8 cellular contexts compared by ENCODE assay signal in genomic region chr2:20071397-20072383, GRCh38. TPM values are rescaled to one million over a fixed set of nuclear protein-coding genes. Genes with fewer than 3 reads are reported as not detected.
A peak's percentile ranks its signal among the peaks of the same experiment; 100 is the strongest.
DNase-seq lines count a peak whose midpoint lies in the region; ATAC-seq, FAIRE-seq and TF ChIP-seq lines count a peak whose summit lies in the region.

No MANE protein-coding gene starts in this region.

- H2BK5ac ChIP-seq in IMR-90 (ENCODE audit: low read depth, low read length, poor library complexity, severe bottlenecking): peak overlapping the region; percentile 95

- WGBS in IMR-90 (ENCODE audit: extremely low coverage in 2 of 2, insufficient read length in 1 of 2), 2 experiments: 45% methylated on average over 2 of the region's 14 CpGs; no CpG with 5 or more reads in 1 of the 2 experiments
- WGBS in thyroid gland, 2 donors: 18 to 29% methylated on average over 14 of the region's 14 CpGs

- H3K27ac ChIP-seq in IMR-90 (ENCODE audit: insufficient read depth, low read length): peak overlapping the region; percentile 99
- peak overlapping the region; percentile 79 to 83 for H3K27ac ChIP-seq in breast epithelium
- H3K27ac ChIP-seq in keratinocyte (ENCODE audit: control insufficient read depth, insufficient read depth, low read length): peak overlapping the region; percentile 85
- peak overlapping the region; percentile 76 to 82 (median 80) for H3K27ac ChIP-seq in thyroid gland

- H3K9me3 ChIP-seq in IMR-90 (ENCODE audit: control insufficient read depth, insufficient read depth, low read length) (peaks cover 7% of the 10 kb centered on the region), breast epithelium (no peaks in the 10 kb centered on the region), keratinocyte (ENCODE audit: control insufficient read depth, low read depth, low read length) (no peaks in the 10 kb centered on the region), thyroid gland (no peaks in the 10 kb centered on the region)

- in situ Hi-C loops in IMR-90 (cut with MboI; ENCODE audit: low sequenced_read_pairs): no loop called here

- peak overlapping the region; percentile 73 to 96 for H4K8ac ChIP-seq in IMR-90 (ENCODE audit: low read depth in 2 of 2, low read length in 2 of 2)

- no TSS peak for BruUV-seq in IMR-90 (replicated peaks; lab: Mats Ljungman, UMichigan)

- CTCF ChIA-PET in IMR-90 (lab: Yijun Ruan, JAX): no interaction called here
- CTCF ChIA-PET in activated CD4-positive, alpha-beta memory T cell treated with anti-CD3 and anti-CD28 coated beads, Interleukin-2, amount 10 ng/mL, durations not matched to agents 7 days and 5 days (lab: Charles Lee): interaction anchor here (1.5 kb wide), 1 partner anchor 56 kb away, joined by 5 read pairs; no protein-coding TSS in a partner anchor

- no peaks in the 10 kb centered on the region for H3K4me1 Mint-ChIP-seq in activated CD4-positive, alpha-beta memory T cell treated with anti-CD3 and anti-CD28 coated beads, Interleukin-2, amount 10 ng/mL, durations not matched to agents 7 days and 5 days

- H3K79me2 ChIP-seq in keratinocyte (ENCODE audit: control insufficient read depth, insufficient read depth, low read length): no peaks in the 10 kb centered on the region

- TF ChIP-seq POLR2A in IMR-90 (IDR thresholded peaks at IDR 0.05; ENCODE audit: low read depth, low read length) (peak; percentile 58), breast epithelium (IDR thresholded peaks at IDR 0.05) (no peak), thyroid gland (IDR thresholded peaks at IDR 0.05) (peak in 1 of 2 donors; percentile 35)

- POLR2A ChIA-PET in IMR-90 (lab: Charles Lee; ENCODE audit: unreplicated experiment): no interaction called here
- POLR2A ChIA-PET in activated CD4-positive, alpha-beta memory T cell treated with anti-CD3 and anti-CD28 coated beads, Interleukin-2, amount 10 ng/mL, durations not matched to agents 7 days and 5 days (lab: Charles Lee): no interaction called here

- peak overlapping the region; percentile 89 for H3K14ac ChIP-seq in IMR-90 (replicated peaks; ENCODE audit: low read depth, low read length)

- no peaks in the 10 kb centered on the region for H3K9me3 Mint-ChIP-seq in activated CD4-positive, alpha-beta memory T cell treated with anti-CD3 and anti-CD28 coated beads, Interleukin-2, amount 10 ng/mL, durations not matched to agents 7 days and 5 days

- peak overlapping the region; percentile 96 for H2BK120ac ChIP-seq in IMR-90 (ENCODE audit: low read depth, low read length)

- H3K4ac ChIP-seq in IMR-90 (ENCODE audit: low read depth, low read length): peak overlapping the region; percentile 88

- intact Hi-C loops in IMR-90 (cut with micrococcal nuclease) (loop anchor here (1.0 kb wide), 1 partner anchor 20 kb away; no protein-coding TSS in a partner anchor), breast epithelium (cut with DNase I; ENCODE audit: low total_unique reads) (no loop called here), thyroid gland (cut with DNase I) (no loop called here)

- TF ChIP-seq RAD21 in IMR-90 (IDR thresholded peaks at IDR 0.05; ENCODE audit: low read length): no peak

- H3K79me1 ChIP-seq in IMR-90 (ENCODE audit: low read depth in 1 of 2, low read length in 2 of 2): no peaks in the 10 kb centered on the region

- H3K36me3 Mint-ChIP-seq in activated CD4-positive, alpha-beta memory T cell treated with anti-CD3 and anti-CD28 coated beads, Interleukin-2, amount 10 ng/mL, durations not matched to agents 7 days and 5 days (ENCODE audit: low read depth): no peaks in the 10 kb centered on the region

- H3K27me3 Mint-ChIP-seq in activated CD4-positive, alpha-beta memory T cell treated with anti-CD3 and anti-CD28 coated beads, Interleukin-2, amount 10 ng/mL, durations not matched to agents 7 days and 5 days: peaks cover 3% of the 10 kb centered on the region

- peaks cover 27% of the 10 kb centered on the region for H3K4me1 ChIP-seq in IMR-90 (ENCODE audit: control insufficient read depth, insufficient read depth, low read length)
- H3K4me1 ChIP-seq in breast epithelium: peaks cover 0 to 5% of the 10 kb centered on the region in 2 donors
- H3K4me1 ChIP-seq in keratinocyte (ENCODE audit: control insufficient read depth, extremely low read depth, insufficient read depth, low read length): peaks cover 44% of the 10 kb centered on the region
- peaks cover 9 to 29% of the 10 kb centered on the region in 2 donors for H3K4me1 ChIP-seq in thyroid gland

- H3K4me3 Mint-ChIP-seq in activated CD4-positive, alpha-beta memory T cell treated with anti-CD3 and anti-CD28 coated beads, Interleukin-2, amount 10 ng/mL, durations not matched to agents 7 days and 5 days: no peak overlapping the region

- H3K36me3 ChIP-seq in IMR-90 (ENCODE audit: control insufficient read depth, insufficient read depth, low read length) (no peaks in the 10 kb centered on the region), breast epithelium (no peaks in the 10 kb centered on the region), keratinocyte (ENCODE audit: control insufficient read depth in 2 of 2, extremely low read depth in 1 of 2, insufficient read depth in 2 of 2, low read length in 2 of 2) (no peaks in the 10 kb centered on the region), thyroid gland (no peaks in the 10 kb centered on the region)

- peak overlapping the region; percentile 95; the same call in 2 of the 3 replicates for H2BK15ac ChIP-seq in IMR-90 (ENCODE audit: low read depth, low read length)

- peak overlapping the region; percentile 15; the same call in 1 of the 2 replicates for H3K23ac ChIP-seq in IMR-90 (ENCODE audit: low read depth, low read length)

- H3K27me3 ChIP-seq in IMR-90 (ENCODE audit: control insufficient read depth, insufficient read depth, low read length): no peaks in the 10 kb centered on the region
- no peaks in the 10 kb centered on the region for H3K27me3 ChIP-seq in breast epithelium
- H3K27me3 ChIP-seq in keratinocyte (ENCODE audit: control insufficient read depth, extremely low read depth, insufficient read depth, low read length): no peaks in the 10 kb centered on the region
- H3K27me3 ChIP-seq in thyroid gland: no peaks in the 10 kb centered on the region

- H4K91ac ChIP-seq in IMR-90 (ENCODE audit: insufficient read depth, low read depth, low read length): peak overlapping the region; percentile 97

- H2AK5ac ChIP-seq in IMR-90 (ENCODE audit: low read depth, low read length): peak overlapping the region; percentile 70

- H3K9ac ChIP-seq in IMR-90 (ENCODE audit: low read depth, low read length) (peak overlapping the region; percentile 90), keratinocyte (ENCODE audit: control insufficient read depth, extremely low read depth, insufficient read depth, low read length) (peak overlapping the region; percentile 49)

- ATAC-seq in IMR-90 (ENCODE audit: low read depth): peak; percentile 65

- H3K4me2 ChIP-seq in IMR-90 (ENCODE audit: low read depth, low read length) (peak overlapping the region; percentile 96), keratinocyte (ENCODE audit: control insufficient read depth, extremely low read depth, insufficient read depth, low read depth, low read length) (peak overlapping the region; percentile 75)

- peak overlapping the region; percentile 99 for H4K5ac ChIP-seq in IMR-90 (ENCODE audit: low read depth, low read length)

- peak; percentile 84 for FAIRE-seq in keratinocyte (lab: Jason Lieb, UNC)
- no peak for FAIRE-seq in frontal cortex (lab: Jason Lieb, UNC)

- peak overlapping the region; percentile 100 for H3K18ac ChIP-seq in IMR-90 (ENCODE audit: low read depth, low read length)

- H3K9me1 ChIP-seq in IMR-90 (ENCODE audit: insufficient read depth, low read length) (peaks cover 3% of the 10 kb centered on the region; the same call in 1 of the 2 replicates), keratinocyte (ENCODE audit: control insufficient read depth, extremely low read depth, insufficient read depth, low read length) (no peaks in the 10 kb centered on the region)

- TF ChIP-seq CTCF in IMR-90 (conservative IDR thresholded peaks at IDR 0.05; ENCODE audit: low read depth, low read length): no peak
- no peak for TF ChIP-seq CTCF in breast epithelium (IDR thresholded peaks at IDR 0.05)
- no peak for TF ChIP-seq CTCF in keratinocyte (optimal IDR thresholded peaks at IDR 0.05 in 1 of 3, IDR thresholded peaks at IDR 0.05 in 1 of 3, conservative IDR thresholded peaks at IDR 0.05 in 1 of 3; ENCODE audit: extremely low read depth in 1 of 3, insufficient read depth in 2 of 3, low read length in 3 of 3)
- TF ChIP-seq CTCF in thyroid gland (IDR thresholded peaks at IDR 0.05): no peak

- peak overlapping the region; percentile 88 for H3K56ac ChIP-seq in IMR-90 (ENCODE audit: extremely low read depth, insufficient read depth, low read length)

- H2AFZ ChIP-seq in IMR-90 (replicated peaks; ENCODE audit: low read length, poor library complexity) (peak overlapping the region; percentile 90), keratinocyte (ENCODE audit: control insufficient read depth, low read length) (peak overlapping the region; percentile 80)

- H3K4me3 ChIP-seq in IMR-90 (ENCODE audit: insufficient read depth, low read depth, low read length): peak overlapping the region; percentile 5
- H3K4me3 ChIP-seq in breast epithelium: peak overlapping the region in 2 of 3 donors; percentile 3 to 16
- no peak overlapping the region for H3K4me3 ChIP-seq in keratinocyte (ENCODE audit: control insufficient read depth in 2 of 3, extremely low read depth in 1 of 3, insufficient read depth in 2 of 3, low read depth in 1 of 3, low read length in 3 of 3)
- peak overlapping the region in 1 of 3 donors; percentile 7 for H3K4me3 ChIP-seq in thyroid gland (replicated peaks in 1 of 3)

- H2AK9ac ChIP-seq in IMR-90 (replicated peaks; ENCODE audit: low read depth, low read length, poor library complexity): peak overlapping the region; percentile 73

- peak; percentile 98 for DNase-seq in IMR-90
- no peak for DNase-seq in breast epithelium (ENCODE audit: low spot score in 2 of 2)
- no peak for DNase-seq in keratinocyte (ENCODE audit: low read depth, low spot score)
- DNase-seq in thyroid gland: peak; percentile 87
- DNase-seq in activated CD4-positive, alpha-beta memory T cell treated with anti-CD3 and anti-CD28 coated beads, Interleukin-2, amount 10 ng/mL, durations not matched to agents 7 days and 5 days: no peak
- DNase-seq in frontal cortex (ENCODE audit: low spot score in 2 of 2): no peak
- no peak for DNase-seq in NK-92 treated with Interleukin-12 subunit alpha and Interleukin-12 subunit beta, amount 100 ng/mL, for 24 hours (lab: John Stamatoyannopoulos, UW)
- DNase-seq in kidney tubule cell (ENCODE audit: low spot score): no peak

- no peak overlapping the region for H3K27ac Mint-ChIP-seq in activated CD4-positive, alpha-beta memory T cell treated with anti-CD3 and anti-CD28 coated beads, Interleukin-2, amount 10 ng/mL, durations not matched to agents 7 days and 5 days

- H4K20me1 ChIP-seq in IMR-90 (ENCODE audit: insufficient read depth, low read length) (peaks cover 4% of the 10 kb centered on the region; the same call in 1 of the 2 replicates), keratinocyte (ENCODE audit: control insufficient read depth, extremely low read depth, insufficient read depth, low read length) (no peaks in the 10 kb centered on the region)

- H2BK20ac ChIP-seq in IMR-90 (ENCODE audit: low read depth, low read length): peak overlapping the region; percentile 78

- dilution Hi-C loops in IMR-90 (cut with HindIII; ENCODE audit: low sequenced_read_pairs, unreplicated experiment) (no loop called here), keratinocyte (cut with MboI; ENCODE audit: extremely low pct_ligation_motif_present, low sequenced_read_pairs) (no loop called here)

RNA-seq across cellular contexts. Expression of gene LAPTM4A, which starts 20.3 kb away (rescaled TPM):
- total RNA-seq in IMR-90 (2012; rRNA removed) (97.7 and 221 TPM in 2 replicates), breast epithelium (100 to 1,000 TPM; 199 to 349 (median 264) TPM), thyroid gland (100 to 1,000 TPM; 159 to 300 (median 187) TPM), frontal cortex (92.9 TPM)
- polyA plus RNA-seq in IMR-90 (2012; rRNA removed) (378 and 401 TPM in 2 replicates), keratinocyte (254 to 509 TPM (median 460 TPM) in 3 replicates)
- 100 and 185 TPM in 2 replicates for polyA plus RNA-seq in IMR-90 (2012; cell fraction: cytosol; rRNA removed)
- polyA plus RNA-seq in IMR-90 (2012; cell fraction: nucleus; rRNA removed; ENCODE audit: low replicate concordance): 33.9 and 158 TPM in 2 replicates
- polyA plus RNA-seq in keratinocyte (2011; ENCODE audit: low read depth): 67.7 TPM
- 226 and 462 TPM in 2 replicates for polyA plus RNA-seq in keratinocyte (2011; cell fraction: cytosol; rRNA removed)
- 737 and 886 TPM in 2 replicates for polyA plus RNA-seq in keratinocyte (2011; cell fraction: nucleus; rRNA removed)
- polyA plus RNA-seq in keratinocyte (2012; ENCODE audit: low replicate concordance): 148 and 245 TPM in 2 replicates
- polyA minus RNA-seq in keratinocyte: 40.9 to 255 TPM (median 189 TPM) in 3 replicates
- 91.5 TPM for polyA minus RNA-seq in keratinocyte (2011; cell fraction: cytosol; rRNA and poly(A)+ RNA removed)
- 165 and 291 TPM in 2 replicates for polyA minus RNA-seq in keratinocyte (2011; cell fraction: nucleus; rRNA and poly(A)+ RNA removed)
- 10 to 100 TPM; 36.1 to 36.7 TPM for total RNA-seq in activated CD4-positive, alpha-beta memory T cell treated with anti-CD3 and anti-CD28 coated beads, Interleukin-2, amount 10 ng/mL, durations not matched to agents 7 days and 5 days

RNA-seq across cellular contexts. Expression of gene MATN3, which starts 59.2 kb away (rescaled TPM):
- total RNA-seq in IMR-90 (2012; rRNA removed) (0.90 and 1.1 TPM in 2 replicates), breast epithelium (1 to 10 TPM; 1.3 to 2.9 (median 2.6) TPM), thyroid gland (1 to 10 TPM in 1 of 4 donors, under 1 TPM in 2, not detected in 1; 0.27 to 2.3 (median 0.33) TPM), frontal cortex (1.6 TPM)
- polyA plus RNA-seq in IMR-90 (2012; rRNA removed) (2.2 and 3.0 TPM in 2 replicates), keratinocyte (0.81 to 2.4 TPM (median 1.4 TPM) in 3 replicates)
- polyA plus RNA-seq in IMR-90 (2012; cell fraction: cytosol; rRNA removed): 2.3 and 2.8 TPM in 2 replicates
- polyA plus RNA-seq in IMR-90 (2012; cell fraction: nucleus; rRNA removed; ENCODE audit: low replicate concordance): 1.1 and 1.9 TPM in 2 replicates
- not detected for polyA plus RNA-seq in keratinocyte (2011; ENCODE audit: low read depth)
- 0.51 and 0.56 TPM in 2 replicates for polyA plus RNA-seq in keratinocyte (2011; cell fraction: cytosol; rRNA removed)
- 1.7 and 2.5 TPM in 2 replicates for polyA plus RNA-seq in keratinocyte (2011; cell fraction: nucleus; rRNA removed)
- 0.14 and 1.6 TPM in 2 replicates for polyA plus RNA-seq in keratinocyte (2012; ENCODE audit: low replicate concordance)
- 0.26 to 0.93 TPM (median 0.56 TPM) in 3 replicates for polyA minus RNA-seq in keratinocyte
- not detected for polyA minus RNA-seq in keratinocyte (2011; cell fraction: cytosol; rRNA and poly(A)+ RNA removed)
- 0.42 and 0.78 TPM in 2 replicates for polyA minus RNA-seq in keratinocyte (2011; cell fraction: nucleus; rRNA and poly(A)+ RNA removed)
- total RNA-seq in activated CD4-positive, alpha-beta memory T cell treated with anti-CD3 and anti-CD28 coated beads, Interleukin-2, amount 10 ng/mL, durations not matched to agents 7 days and 5 days: not detected

Comparison
In these comparisons a context has a peak if more than half of its experiments do, and no peak if none do; other contexts are left out.
1. DNase-seq: peak in IMR-90 (single experiment) and thyroid gland (2 of 2); none in breast epithelium (0 of 2), keratinocyte (single experiment), activated CD4-positive, alpha-beta memory T cell treated with anti-CD3 and anti-CD28 coated beads, Interleukin-2, amount 10 ng/mL, durations not matched to agents 7 days and 5 days (single experiment), frontal cortex (0 of 2), NK-92 treated with Interleukin-12 subunit alpha and Interleukin-12 subunit beta, amount 100 ng/mL, for 24 hours (single experiment) and kidney tubule cell (single experiment).
2. H3K4me3 ChIP-seq: peak in IMR-90 (single experiment) and breast epithelium (2 of 3); none in keratinocyte (0 of 3).
3. Peak in every context shown above with its lines, with median percentiles within 50 percentile points of each other: H3K27ac ChIP-seq.